Comparison of ENCODE assay signal across 9 cellular contexts in the genomic region with DNA sequence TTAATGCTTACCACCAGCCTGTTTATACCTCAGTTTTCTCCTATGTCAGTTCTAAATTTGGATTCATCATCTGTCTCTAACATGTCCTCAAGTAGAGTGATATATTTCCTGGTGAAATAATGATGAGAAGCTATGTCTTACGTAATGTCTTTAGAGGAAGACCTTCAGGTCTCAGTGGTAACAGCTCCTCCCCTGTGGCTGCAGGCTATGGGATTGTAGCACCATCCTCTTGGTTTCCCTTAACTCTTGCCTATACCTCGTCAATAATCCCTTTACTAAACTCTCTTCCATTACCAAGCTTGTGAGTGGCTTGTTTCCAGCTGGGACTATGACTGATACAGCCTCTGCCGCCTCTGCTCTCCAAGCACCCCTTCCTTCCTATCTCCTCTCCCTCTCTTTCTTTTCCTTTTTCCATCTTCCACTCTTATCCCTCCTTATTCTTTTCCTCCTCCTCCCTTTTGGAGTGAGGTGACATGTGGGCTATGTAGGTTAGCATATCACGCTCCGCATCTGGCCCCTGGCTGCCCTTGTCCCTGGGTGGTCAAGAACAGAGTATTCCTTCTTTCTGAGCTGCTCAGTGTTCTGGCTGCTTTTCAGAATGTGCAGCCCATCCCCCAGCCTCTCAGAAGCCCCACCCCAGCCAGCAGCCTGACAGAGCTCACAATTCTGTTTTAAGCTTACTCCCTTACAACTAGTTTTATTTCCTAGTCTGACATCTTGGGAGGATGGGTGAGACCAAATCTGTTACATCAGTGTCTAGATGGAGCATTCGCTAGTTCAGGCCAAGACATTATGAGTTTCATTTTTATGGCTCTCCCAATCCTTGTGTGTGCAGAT.
DNase-seq lines count a peak whose midpoint lies in the region; ATAC-seq and TF ChIP-seq lines count a peak whose summit lies in the region.
"Had no signal": no experiment of that assay in that cellular context is flagged by ENCODE, and none has a peak within 500 bp of the region (broad histone marks: within the 10 kb centered on the region; RNA-seq: fewer than 3 reads in every experiment).

No MANE protein-coding gene starts in this region.

- no peak for TF ChIP-seq CTCF in Panc1 (IDR thresholded peaks at IDR 0.05)

- intact Hi-C loops in Panc1 (cut with micrococcal nuclease; ENCODE audit: unreplicated experiment): loop anchor here (5.0 kb wide), 1 partner anchor 47 kb away; no protein-coding TSS in a partner anchor
- intact Hi-C loops in Right ventricle myocardium superior (cut with DNase I): no loop called here

- CTCF ChIA-PET in Panc1 (lab: Charles Lee): no interaction called here

- TF ChIP-seq POLR2A in GM18505 (IDR thresholded peaks at IDR 0.05; ENCODE audit: borderline replicate concordance, extremely low read depth, insufficient read depth, insufficient read length): no peak

- in situ Hi-C loops in Panc1 (cut with HindIII; ENCODE audit: low pct_unique_long_range_greater_than_20kb, low sequenced_read_pairs) (no loop called here), ACHN (cut with HindIII; ENCODE audit: low pct_ligation_motif_present, low pct_unique_long_range_greater_than_20kb, low sequenced_read_pairs) (no loop called here)

- DNase-seq in H4 (ENCODE audit: low spot score) (peak; percentile 75), Panc1 (ENCODE audit: low read depth, low spot score) (peak; percentile 17), Right ventricle myocardium superior (peak; percentile 78), putamen (ENCODE audit: low spot score) (peak; percentile 10), cortex of kidney (lab: John Stamatoyannopoulos, UW) (no peak), ACHN (no peak)
- no peak for DNase-seq in effector CD4-positive, alpha-beta T cell
- DNase-seq: OCI-M1 had no signal

- H3K27ac ChIP-seq in Panc1 (ENCODE audit: low read length): peak overlapping the region; percentile 99

- peak overlapping the region in 1 of 2 experiments; percentile 27; a peak in 2 of 4 replicates for H3K4me3 ChIP-seq in Panc1 (ENCODE audit: low read depth in 2 of 2, low read length in 2 of 2)

- POLR2A ChIA-PET in Panc1 (lab: Charles Lee): interaction anchor here (0.6 kb wide), 2 partner anchors 11 to 86 kb away, joined by 3 read pairs; no protein-coding TSS in a partner anchor

- no peaks in the 10 kb centered on the region for H3K36me3 ChIP-seq in Panc1 (ENCODE audit: control insufficient read depth, insufficient read depth, low read length)

- peaks cover 35% of the 10 kb centered on the region for H3K4me1 ChIP-seq in Panc1 (ENCODE audit: control insufficient read depth, insufficient read depth, low read length)

- no peaks in the 10 kb centered on the region for H3K27me3 ChIP-seq in Panc1 (ENCODE audit: control insufficient read depth, insufficient read depth, low read length)

- peaks cover 10% of the 10 kb centered on the region; the same call in 1 of the 2 replicates for H3K9me3 ChIP-seq in Panc1 (ENCODE audit: control insufficient read depth, insufficient read depth, low read depth, low read length)

- no TSS peak for BruUV-seq in Panc1 (replicated peaks; lab: Mats Ljungman, UMichigan)

- peak; percentile 82 for ATAC-seq in Panc1
- ATAC-seq in Right ventricle myocardium superior (ENCODE audit: poor library complexity): peak; percentile 84
- ATAC-seq in GM18505 (IDR thresholded peaks at IDR 0.05; ENCODE audit: unreplicated experiment): no peak

Comparison
In these comparisons a context has a peak if more than half of its experiments do, and no peak if none do; other contexts are left out.
1. DNase-seq: peak in H4 (single experiment), Panc1 (single experiment), Right ventricle myocardium superior (single experiment) and putamen (single experiment); none in cortex of kidney (single experiment), ACHN (single experiment) and effector CD4-positive, alpha-beta T cell (single experiment).